9 cellular contexts compared by ENCODE assay signal in genomic region chr10:124705021-124705740, GRCh38. TPM values are rescaled to one million over a fixed set of nuclear protein-coding genes. Genes with fewer than 3 reads are reported as not detected.
A peak's percentile ranks its signal among the peaks of the same experiment; 100 is the strongest.
DNase-seq lines count a peak whose midpoint lies in the region; ATAC-seq, FAIRE-seq and TF ChIP-seq lines count a peak whose summit lies in the region.
"Had no signal": no experiment of that assay in that cellular context is flagged by ENCODE, and none has a peak within 500 bp of the region (broad histone marks: within the 10 kb centered on the region; RNA-seq: fewer than 3 reads in every experiment).

No MANE protein-coding gene starts in this region.

- peaks cover 8% of the 10 kb centered on the region for H3K36me3 Mint-ChIP-seq in activated naive CD4-positive, alpha-beta T cell treated with anti-CD3 and anti-CD28 coated beads for 36 hours (ENCODE audit: low read depth)
- H3K36me3 Mint-ChIP-seq in WTC11 = peaks cover 7% of the 10 kb centered on the region; the same call in 1 of the 2 replicates

- FAIRE-seq in kidney (lab: Jason Lieb, UNC) = no peak

- no peak overlapping the region for H3K4me3 Mint-ChIP-seq in activated naive CD4-positive, alpha-beta T cell treated with anti-CD3 and anti-CD28 coated beads for 36 hours
- no peak overlapping the region for H3K4me3 Mint-ChIP-seq in WTC11

- H3K4me1 Mint-ChIP-seq in activated naive CD4-positive, alpha-beta T cell treated with anti-CD3 and anti-CD28 coated beads for 36 hours (ENCODE audit: low read depth) = peaks cover 79% of the 10 kb centered on the region
- peaks cover 48% of the 10 kb centered on the region for H3K4me1 Mint-ChIP-seq in WTC11

- H3K9me3 Mint-ChIP-seq in activated naive CD4-positive, alpha-beta T cell treated with anti-CD3 and anti-CD28 coated beads for 36 hours = no peaks in the 10 kb centered on the region
- H3K9me3 Mint-ChIP-seq in WTC11 = no peaks in the 10 kb centered on the region

- no peak overlapping the region for H3K9ac ChIP-seq in kidney (ENCODE audit: low read length in 2 of 2)

- TF ChIP-seq POLR2A in transverse colon (IDR thresholded peaks at IDR 0.05) = no peak

- no peak for TF ChIP-seq EP300 in transverse colon (IDR thresholded peaks at IDR 0.05; ENCODE audit: low read depth)

- H3K27me3 ChIP-seq in transverse colon (no peaks in the 10 kb centered on the region), PC-9 (ENCODE audit: insufficient read depth, low read depth) (no peaks in the 10 kb centered on the region)

- in situ Hi-C loops in transverse colon (cut with MboI; ENCODE audit: low pct_ligation_motif_present in 1 of 4, low pct_unique_long_range_greater_than_20kb in 1 of 4, low sequenced_read_pairs in 3 of 4) = no loop called here

- no TSS peak for BruUV-seq in PC-9 (replicated peaks; lab: Mats Ljungman, UMichigan)

- H3K4me1 ChIP-seq in kidney (ENCODE audit: control insufficient read depth in 1 of 2, insufficient read depth in 1 of 2, low read depth in 1 of 2, low read length in 2 of 2) (peaks cover 95 to 99% of the 10 kb centered on the region in 2 donors), transverse colon (peaks cover 78 to 95% (median 88%) of the 10 kb centered on the region in 4 donors), PC-9 (replicated peaks; ENCODE audit: insufficient read depth) (no peaks in the 10 kb centered on the region)

- no peaks in the 10 kb centered on the region for H4K20me1 ChIP-seq in PC-9 (ENCODE audit: insufficient read depth)

- intact Hi-C loops in activated naive CD4-positive, alpha-beta T cell treated with anti-CD3 and anti-CD28 coated beads for 36 hours (cut with micrococcal nuclease) = no loop called here
- intact Hi-C loops in kidney (cut with DNase I) = no loop called here
- intact Hi-C loops in transverse colon (cut with DNase I; ENCODE audit: low total_unique reads) = no loop called here
- intact Hi-C loops in PC-9 (cut with micrococcal nuclease; ENCODE audit: unreplicated experiment) = no loop called here

- ATAC-seq in WTC11 = peak; percentile 87

- no peak overlapping the region for H2AFZ ChIP-seq in PC-9

- H3K27me3 Mint-ChIP-seq in activated naive CD4-positive, alpha-beta T cell treated with anti-CD3 and anti-CD28 coated beads for 36 hours (ENCODE audit: low read depth) = no peaks in the 10 kb centered on the region
- no peaks in the 10 kb centered on the region for H3K27me3 Mint-ChIP-seq in WTC11 (ENCODE audit: low read depth)

- H3K4me3 ChIP-seq in kidney (ENCODE audit: low read length in 2 of 2) = no peak overlapping the region
- no peak overlapping the region for H3K4me3 ChIP-seq in transverse colon
- H3K4me3 ChIP-seq in PC-9 = no peak overlapping the region

- H3K36me3 ChIP-seq in kidney (ENCODE audit: control insufficient read depth in 1 of 2, insufficient read depth in 2 of 2, low read length in 2 of 2) = no peaks in the 10 kb centered on the region
- H3K36me3 ChIP-seq in transverse colon = no peaks in the 10 kb centered on the region
- no peaks in the 10 kb centered on the region for H3K36me3 ChIP-seq in PC-9 (ENCODE audit: low read depth)

- DNase-seq in activated naive CD4-positive, alpha-beta T cell treated with anti-CD3 and anti-CD28 coated beads for 36 hours = no peak
- no peak for DNase-seq in activated naive CD4-positive, alpha-beta T cell (lab: John Stamatoyannopoulos, UW)
- peak; percentile 40 for DNase-seq in WTC11 (ENCODE audit: low spot score)
- peak; percentile 78 for DNase-seq in kidney
- DNase-seq in transverse colon = no peak
- no peak for DNase-seq in PC-9
- no peak for DNase-seq in NCI-H345 treated with DMSO at 0.1 percent for 48 hours (lab: John Stamatoyannopoulos, UW; ENCODE audit: unreplicated experiment)
- DNase-seq in activated T-cell treated with anti-CD3 and anti-CD28 coated beads for 4 hours = no peak
- DNase-seq: IMR-90 had no signal

- H3K9me3 ChIP-seq in kidney (ENCODE audit: control insufficient read depth in 1 of 2, low read length in 2 of 2) (no peaks in the 10 kb centered on the region), transverse colon (no peaks in the 10 kb centered on the region), PC-9 (ENCODE audit: insufficient read depth, low read depth) (no peaks in the 10 kb centered on the region)

- POLR2A ChIA-PET in WTC11 (lab: Charles Lee) = no interaction called here
- POLR2A ChIA-PET in PC-9 (lab: Charles Lee; ENCODE audit: unreplicated experiment) = no interaction called here

- no peaks in the 10 kb centered on the region for H3K9me2 ChIP-seq in PC-9 (ENCODE audit: insufficient read depth)

- no peaks in the 10 kb centered on the region for H3K79me2 ChIP-seq in PC-9 (ENCODE audit: low read depth)

- no peak for TF ChIP-seq CTCF in WTC11 (IDR thresholded peaks at IDR 0.05)
- TF ChIP-seq CTCF in kidney (IDR thresholded peaks at IDR 0.05; ENCODE audit: borderline replicate concordance, extremely low read depth, insufficient read depth) = no peak
- TF ChIP-seq CTCF in transverse colon (IDR thresholded peaks at IDR 0.05) = no peak
- TF ChIP-seq CTCF in PC-9 (conservative IDR thresholded peaks at IDR 0.05) = no peak

- 60 to 83% methylated on average over 1 to 13 of the region's 13 CpGs for WGBS in transverse colon (ENCODE audit: low coverage in 1 of 2), 2 donors

- peak overlapping the region; percentile 63 to 85 for H3K27ac ChIP-seq in kidney (ENCODE audit: low read depth in 2 of 2, low read length in 2 of 2)
- H3K27ac ChIP-seq in transverse colon = peak overlapping the region; percentile 78 to 82 (median 80)
- no peak overlapping the region for H3K27ac ChIP-seq in PC-9

- CTCF ChIA-PET in activated naive CD4-positive, alpha-beta T cell treated with anti-CD3 and anti-CD28 coated beads for 36 hours (lab: Charles Lee) = interaction anchor here (0.7 to 7.0 kb wide), 9 partner anchors 8 to 1109 kb away, joined by 3 to 67 read pairs (median 5); no protein-coding TSS in a partner anchor
- CTCF ChIA-PET in WTC11 (lab: Charles Lee) (interaction anchor here (1.0 to 5.0 kb wide), 5 partner anchors 14 to 316 kb away, joined by 3 to 46 read pairs (median 4); no protein-coding TSS in a partner anchor), PC-9 (lab: Charles Lee) (interaction anchor here (1.1 kb wide), 1 partner anchor 40 kb away, joined by 3 read pairs; no protein-coding TSS in a partner anchor)

- H3F3A ChIP-seq in PC-9 (ENCODE audit: insufficient read depth, low read depth) = no peaks in the 10 kb centered on the region

- H3K27ac Mint-ChIP-seq in activated naive CD4-positive, alpha-beta T cell treated with anti-CD3 and anti-CD28 coated beads for 36 hours = peak overlapping the region; percentile 56
- H3K27ac Mint-ChIP-seq in WTC11 = peak overlapping the region; percentile 70

- H3K4me2 ChIP-seq in PC-9 = no peak overlapping the region

TF ChIP-seq in WTC11, 78 proteins besides CTCF, POLR2A, EP300 and RAD21:
- TF ChIP-seq ZNF232 (CRISPR knock-in tag; IDR thresholded peaks at IDR 0.05) = no peak
- 0 out of 2 replicates have a peak, but pooled peaks have one; percentile 31 for TF ChIP-seq PRDM15 (CRISPR knock-in tag; IDR thresholded peaks at IDR 0.05)
- no peak for TF ChIP-seq CREM (CRISPR knock-in tag; IDR thresholded peaks at IDR 0.05)
- no peak for TF ChIP-seq ESRRA (CRISPR knock-in tag; IDR thresholded peaks at IDR 0.05; ENCODE audit: borderline replicate concordance)
- TF ChIP-seq NFE2L1 (CRISPR knock-in tag; IDR thresholded peaks at IDR 0.05) = no peak
- no peak for TF ChIP-seq NR1H2 (CRISPR knock-in tag; IDR thresholded peaks at IDR 0.05)
- no peak for TF ChIP-seq ZNF121 (CRISPR knock-in tag; IDR thresholded peaks at IDR 0.05)

RNA-seq across cellular contexts. Expression of gene FAM53B, which starts 39.0 kb away (rescaled TPM):
- 10 to 100 TPM; 11.8 to 11.9 TPM for total RNA-seq in activated naive CD4-positive, alpha-beta T cell treated with anti-CD3 and anti-CD28 coated beads for 36 hours
- total RNA-seq in WTC11 (2021) = 18.7 to 21.3 TPM (median 19.9 TPM) in 3 replicates
- 30.0 TPM for total RNA-seq in kidney
- polyA plus RNA-seq in kidney (ENCODE audit: insufficient read depth, low read depth, low replicate concordance) = 11.8 TPM
- total RNA-seq in transverse colon = 100 to 1,000 TPM in 1 of 4 donors, 10 to 100 TPM in 3; 41.0 to 110 (median 50.0) TPM
- 9.0 and 9.8 TPM in 2 replicates for total RNA-seq in PC-9 (2021)

Comparison
In these comparisons a context has a peak if more than half of its experiments do, and no peak if none do; other contexts are left out.
1. DNase-seq: peak in WTC11 (single experiment) and kidney (single experiment); none in activated naive CD4-positive, alpha-beta T cell treated with anti-CD3 and anti-CD28 coated beads for 36 hours (single experiment), activated naive CD4-positive, alpha-beta T cell (0 of 4), transverse colon (single experiment), PC-9 (0 of 2), NCI-H345 treated with DMSO at 0.1 percent for 48 hours (single experiment) and activated T-cell treated with anti-CD3 and anti-CD28 coated beads for 4 hours (single experiment).